11 cellular contexts compared by ENCODE assay signal in genomic region chr17:75771334-75772281, GRCh38. TPM values are rescaled to one million over a fixed set of nuclear protein-coding genes. Genes with fewer than 3 reads are reported as not detected.
DNase-seq lines count a peak whose midpoint lies in the region; ATAC-seq, FAIRE-seq and TF ChIP-seq lines count a peak whose summit lies in the region.
"Had no signal": no experiment of that assay in that cellular context is flagged by ENCODE, and none has a peak within 500 bp of the region (broad histone marks: within the 10 kb centered on the region; RNA-seq: fewer than 3 reads in every experiment).

No MANE protein-coding gene starts in this region.

- no peak for ATAC-seq in RWPE2 (ENCODE audit: low read depth)
- no peak for ATAC-seq in HG03432 (IDR thresholded peaks at IDR 0.05; ENCODE audit: unreplicated experiment)
- no peak for ATAC-seq in activated CD4-positive, CD25-positive, alpha-beta regulatory T cell treated with anti-CD3 and anti-CD28 coated beads, Interleukin-2, amount 50 U/mL, for 24 hours
- ATAC-seq: CD8-positive, alpha-beta T cell had no signal

- peaks cover 14% of the 10 kb centered on the region for H3K36me3 Mint-ChIP-seq in activated CD4-positive, alpha-beta memory T cell treated with anti-CD3 and anti-CD28 coated beads, Interleukin-2, amount 10 ng/mL, durations not matched to agents 7 days and 5 days (ENCODE audit: low read depth)
- peaks cover 13% of the 10 kb centered on the region for H3K36me3 Mint-ChIP-seq in activated CD4-positive, alpha-beta memory T cell treated with anti-CD3 and anti-CD28 coated beads for 36 hours

- H3K4me1 ChIP-seq in RWPE2 (ENCODE audit: insufficient read depth, poor library complexity, severe bottlenecking) (peaks cover 5% of the 10 kb centered on the region), small intestine (ENCODE audit: control insufficient read depth in 2 of 2, insufficient read depth in 1 of 2, low read depth in 1 of 2, low read length in 1 of 2) (no peaks in the 10 kb centered on the region)

- peak overlapping the region; percentile 34 for H3K27ac Mint-ChIP-seq in activated CD4-positive, alpha-beta memory T cell treated with anti-CD3 and anti-CD28 coated beads, Interleukin-2, amount 10 ng/mL, durations not matched to agents 7 days and 5 days
- H3K27ac Mint-ChIP-seq in activated CD4-positive, alpha-beta memory T cell treated with anti-CD3 and anti-CD28 coated beads for 36 hours: no peak overlapping the region
- H3K27ac Mint-ChIP-seq: CD8-positive, alpha-beta T cell had no signal

- intact Hi-C loops in activated CD4-positive, alpha-beta memory T cell treated with anti-CD3 and anti-CD28 coated beads for 36 hours (cut with micrococcal nuclease): no loop called here

- H3K9me3 ChIP-seq in RWPE2 (ENCODE audit: severe bottlenecking): no peaks in the 10 kb centered on the region
- H3K9me3 ChIP-seq in small intestine (ENCODE audit: control insufficient read depth, low read depth): no peaks in the 10 kb centered on the region

- no peaks in the 10 kb centered on the region for H3K27me3 ChIP-seq in RWPE2 (ENCODE audit: insufficient read depth, poor library complexity, severe bottlenecking)
- H3K27me3 ChIP-seq in small intestine (ENCODE audit: control insufficient read depth in 2 of 2, insufficient read depth in 2 of 2, low read length in 2 of 2): no peaks in the 10 kb centered on the region

- POLR2A ChIA-PET in activated CD4-positive, alpha-beta memory T cell treated with anti-CD3 and anti-CD28 coated beads, Interleukin-2, amount 10 ng/mL, durations not matched to agents 7 days and 5 days (lab: Charles Lee): interaction anchor here (1.2 to 9.6 kb wide), 2 partner anchors 11 to 56 kb away, joined by 3 to 190 read pairs; no protein-coding TSS in a partner anchor
- POLR2A ChIA-PET in activated CD4-positive, alpha-beta memory T cell treated with anti-CD3 and anti-CD28 coated beads for 36 hours (lab: Charles Lee): interaction anchor here (1.7 kb wide), 1 partner anchor 15 kb away, joined by 5 read pairs; no protein-coding TSS in a partner anchor

- peaks cover 6% of the 10 kb centered on the region for H3K36me3 ChIP-seq in RWPE2 (ENCODE audit: low read depth)
- H3K36me3 ChIP-seq in small intestine (ENCODE audit: control insufficient read depth in 2 of 2, insufficient read depth in 2 of 2, low read length in 2 of 2): peaks cover 0 to 3% of the 10 kb centered on the region in 2 donors

- FAIRE-seq in small intestine (lab: Jason Lieb, UNC): no peak

- H3K27ac ChIP-seq in RWPE2 (ENCODE audit: poor library complexity, severe bottlenecking): no peak overlapping the region
- peak overlapping the region; percentile 67 to 71 for H3K27ac ChIP-seq in small intestine (ENCODE audit: low read depth in 1 of 2, low read length in 1 of 2)
- H3K27ac ChIP-seq: GM23248 had no signal

- H3K9me3 Mint-ChIP-seq in activated CD4-positive, alpha-beta memory T cell treated with anti-CD3 and anti-CD28 coated beads, Interleukin-2, amount 10 ng/mL, durations not matched to agents 7 days and 5 days: no peaks in the 10 kb centered on the region
- no peaks in the 10 kb centered on the region for H3K9me3 Mint-ChIP-seq in activated CD4-positive, alpha-beta memory T cell treated with anti-CD3 and anti-CD28 coated beads for 36 hours
- H3K9me3 Mint-ChIP-seq: CD8-positive, alpha-beta T cell had no signal

- 22 to 51% (median 38%) methylated on average over 17 of the region's 17 CpGs for WGBS in small intestine, 3 donors

- TF ChIP-seq CTCF in RWPE2 (IDR thresholded peaks at IDR 0.05; ENCODE audit: poor library complexity, severe bottlenecking) (peak; percentile 47), fibroblast of mammary gland (conservative IDR thresholded peaks at IDR 0.05; ENCODE audit: control insufficient read depth, insufficient read depth, low read depth, low read length) (peak; percentile 26)

- peaks cover 4% of the 10 kb centered on the region for H3K27me3 Mint-ChIP-seq in activated CD4-positive, alpha-beta memory T cell treated with anti-CD3 and anti-CD28 coated beads, Interleukin-2, amount 10 ng/mL, durations not matched to agents 7 days and 5 days
- no peaks in the 10 kb centered on the region for H3K27me3 Mint-ChIP-seq in activated CD4-positive, alpha-beta memory T cell treated with anti-CD3 and anti-CD28 coated beads for 36 hours

- no peak for DNase-seq in activated CD4-positive, alpha-beta memory T cell treated with anti-CD3 and anti-CD28 coated beads, Interleukin-2, amount 10 ng/mL, durations not matched to agents 7 days and 5 days
- DNase-seq in activated CD4-positive, alpha-beta memory T cell treated with anti-CD3 and anti-CD28 coated beads for 36 hours: no peak
- DNase-seq in RWPE2 (ENCODE audit: low spot score): peak; percentile 33
- DNase-seq in fibroblast of mammary gland (ENCODE audit: low read depth): peak; percentile 46
- DNase-seq in small intestine: peak; percentile 87
- DNase-seq in NCI-H128 (lab: John Stamatoyannopoulos, UW; ENCODE audit: unreplicated experiment): no peak
- DNase-seq: CD8-positive, alpha-beta T cell; GM23248; NCI-H1417 treated with DMSO at 0.1 percent for 48 hours had no signal

- H3K4me1 Mint-ChIP-seq in activated CD4-positive, alpha-beta memory T cell treated with anti-CD3 and anti-CD28 coated beads, Interleukin-2, amount 10 ng/mL, durations not matched to agents 7 days and 5 days: peaks cover 12% of the 10 kb centered on the region
- H3K4me1 Mint-ChIP-seq in activated CD4-positive, alpha-beta memory T cell treated with anti-CD3 and anti-CD28 coated beads for 36 hours (ENCODE audit: low read depth): peaks cover 7% of the 10 kb centered on the region

- H3K4me3 ChIP-seq in RWPE2 (ENCODE audit: severe bottlenecking) (no peak overlapping the region), fibroblast of mammary gland (ENCODE audit: control insufficient read depth, low read depth, low read length) (no peak overlapping the region), small intestine (ENCODE audit: low read depth in 1 of 2, low read length in 2 of 2) (no peak overlapping the region)
- H3K4me3 ChIP-seq: GM23248 had no signal

- CTCF ChIA-PET in activated CD4-positive, alpha-beta memory T cell treated with anti-CD3 and anti-CD28 coated beads, Interleukin-2, amount 10 ng/mL, durations not matched to agents 7 days and 5 days (lab: Charles Lee): interaction anchor here (0.6 to 2.2 kb wide), 2 partner anchors 18 to 86 kb away, joined by 3 to 9 read pairs; no protein-coding TSS in a partner anchor
- CTCF ChIA-PET in activated CD4-positive, alpha-beta memory T cell treated with anti-CD3 and anti-CD28 coated beads for 36 hours (lab: Charles Lee): interaction anchor here (1.3 kb wide), 2 partner anchors 79 to 84 kb away, joined by 3 to 4 read pairs; partner anchors contain the start of gene WBP2

- no peak overlapping the region for H3K4me3 Mint-ChIP-seq in activated CD4-positive, alpha-beta memory T cell treated with anti-CD3 and anti-CD28 coated beads, Interleukin-2, amount 10 ng/mL, durations not matched to agents 7 days and 5 days
- no peak overlapping the region for H3K4me3 Mint-ChIP-seq in activated CD4-positive, alpha-beta memory T cell treated with anti-CD3 and anti-CD28 coated beads for 36 hours
- H3K4me3 Mint-ChIP-seq: CD8-positive, alpha-beta T cell had no signal

RNA-seq across cellular contexts. Expression of gene GALK1, which starts 6.6 kb away (rescaled TPM):
- total RNA-seq in activated CD4-positive, alpha-beta memory T cell treated with anti-CD3 and anti-CD28 coated beads, Interleukin-2, amount 10 ng/mL, durations not matched to agents 7 days and 5 days: 10 to 100 TPM; 40.0 to 40.6 TPM
- total RNA-seq in activated CD4-positive, alpha-beta memory T cell treated with anti-CD3 and anti-CD28 coated beads for 36 hours: 10 to 100 TPM; 69.3 to 69.7 TPM
- polyA plus RNA-seq in small intestine: 100 to 1,000 TPM in 1 of 3 donors, 10 to 100 TPM in 2; 43.4 to 116 (median 83.5) TPM

RNA-seq across cellular contexts. Expression of gene UNK, which starts 13.0 kb away (rescaled TPM):
- total RNA-seq in activated CD4-positive, alpha-beta memory T cell treated with anti-CD3 and anti-CD28 coated beads, Interleukin-2, amount 10 ng/mL, durations not matched to agents 7 days and 5 days: 10 to 100 TPM; 26.1 TPM
- 10 to 100 TPM; 21.8 to 24.7 TPM for total RNA-seq in activated CD4-positive, alpha-beta memory T cell treated with anti-CD3 and anti-CD28 coated beads for 36 hours
- 10 to 100 TPM in 2 of 3 donors, 1 to 10 TPM in 1; 8.9 to 20.0 (median 12.7) TPM for polyA plus RNA-seq in small intestine

RNA-seq across cellular contexts. Expression of gene ITGB4, which starts 50.3 kb away (rescaled TPM):
- under 1 TPM; 0.43 to 0.68 TPM for total RNA-seq in activated CD4-positive, alpha-beta memory T cell treated with anti-CD3 and anti-CD28 coated beads, Interleukin-2, amount 10 ng/mL, durations not matched to agents 7 days and 5 days
- total RNA-seq in activated CD4-positive, alpha-beta memory T cell treated with anti-CD3 and anti-CD28 coated beads for 36 hours: 1 to 10 TPM in 1 of 2 experiments, under 1 TPM in 1; 0.67 to 1.1 TPM
- polyA plus RNA-seq in small intestine: 100 to 1,000 TPM; 100 to 288 (median 210) TPM

Comparison
In these comparisons a context has a peak if more than half of its experiments do, and no peak if none do; other contexts are left out.
1. DNase-seq: peak in RWPE2 (single experiment), fibroblast of mammary gland (single experiment) and small intestine (single experiment); none in activated CD4-positive, alpha-beta memory T cell treated with anti-CD3 and anti-CD28 coated beads, Interleukin-2, amount 10 ng/mL, durations not matched to agents 7 days and 5 days (single experiment), activated CD4-positive, alpha-beta memory T cell treated with anti-CD3 and anti-CD28 coated beads for 36 hours (single experiment) and NCI-H128 (single experiment).